Comparison of ENCODE assay signal across 29 cellular contexts in genomic region chr6:119176445-119176844, GRCh38.
"Had no signal": no experiment of that assay in that cellular context is flagged by ENCODE, and none has a peak within 500 bp of the region (broad histone marks: within the 10 kb centered on the region; RNA-seq: fewer than 3 reads in every experiment).

No MANE protein-coding gene starts in this region.

- H3K4me3 ChIP-seq: neural progenitor cell, ovary, psoas muscle, skin epidermis, stomach, suprapubic skin, testis, tibial artery, transverse colon, upper lobe of left lung, vagina had no signal

- H3K4me2 ChIP-seq: neural progenitor cell had no signal

- H3K79me2 ChIP-seq: parathyroid adenoma had no signal

- H3K9ac ChIP-seq: neural progenitor cell, parathyroid adenoma had no signal

- H3K27me3 Mint-ChIP-seq: naive thymus-derived CD4-positive, alpha-beta T cell; progenitor cell of endocrine pancreas; stimulated activated naive B cell treated with anti-CD40 and anti-IgM and Interleukin-4, amounts not matched to agents 10 μg/mL and 1 μg/mL and 100 μg/mL, for 72 hours; stimulated activated naive CD8-positive, alpha-beta T cell treated with anti-CD3 and anti-CD28 coated beads, Interleukin-15, Interleukin-2, amounts not matched to agents 100 ng/mL and 50 ng/mL, for 24 hours had no signal

- H2AFZ ChIP-seq: neural progenitor cell, parathyroid adenoma had no signal

- H3K27me3 ChIP-seq: neural progenitor cell, ovary, stomach, suprapubic skin, testis, tibial artery, transverse colon, upper lobe of left lung, vagina had no signal

- H3K4me1 Mint-ChIP-seq: nephron; neural progenitor cell; stimulated activated naive B cell treated with anti-CD40 and anti-IgM and Interleukin-4, amounts not matched to agents 10 μg/mL and 1 μg/mL and 100 μg/mL, for 72 hours had no signal

- H3K4me1 ChIP-seq: neural progenitor cell, psoas muscle, testis, transverse colon, vagina had no signal

- H3K9me3 ChIP-seq: ovary, psoas muscle, stomach, suprapubic skin, testis, tibial artery, transverse colon, upper lobe of left lung, vagina had no signal

- H3K27ac ChIP-seq: neural progenitor cell, ovary, parathyroid adenoma, psoas muscle, stomach, suprapubic skin, testis, tibial artery, transverse colon, upper lobe of left lung, vagina had no signal

- ATAC-seq: naive thymus-derived CD4-positive, alpha-beta T cell; natural killer cell; psoas muscle; right cardiac atrium; sciatic nerve; stimulated activated effector memory CD8-positive, alpha-beta T cell treated with anti-CD3 and anti-CD28 coated beads, Interleukin-12 subunit alpha, Interleukin-12 subunit beta, amount 100 ng/mL, for 72 hours; stimulated activated naive B cell treated with anti-CD40 and anti-IgM and Interleukin-4, amounts not matched to agents 10 μg/mL and 1 μg/mL and 100 μg/mL, for 72 hours had no signal

- H3K36me3 ChIP-seq: neural progenitor cell, ovary, vagina had no signal

- H3K36me3 Mint-ChIP-seq: neural progenitor cell had no signal

- H3K9me3 Mint-ChIP-seq: naive thymus-derived CD4-positive, alpha-beta T cell; natural killer cell; nephron; neural progenitor cell; stimulated activated effector memory CD8-positive, alpha-beta T cell treated with anti-CD3 and anti-CD28 coated beads, Interleukin-12 subunit alpha, Interleukin-12 subunit beta, amount 100 ng/mL, for 72 hours; stimulated activated naive B cell treated with anti-CD40 and anti-IgM and Interleukin-4, amounts not matched to agents 10 μg/mL and 1 μg/mL and 100 μg/mL, for 72 hours; stimulated activated naive CD8-positive, alpha-beta T cell treated with anti-CD3 and anti-CD28 coated beads, Interleukin-15, Interleukin-2, amounts not matched to agents 100 ng/mL and 50 ng/mL, for 24 hours had no signal

- H3K4me3 Mint-ChIP-seq: naive thymus-derived CD4-positive, alpha-beta T cell; natural killer cell; nephron; neural progenitor cell; stimulated activated effector memory CD8-positive, alpha-beta T cell treated with anti-CD3 and anti-CD28 coated beads, Interleukin-12 subunit alpha, Interleukin-12 subunit beta, amount 100 ng/mL, for 72 hours; stimulated activated naive B cell treated with anti-CD40 and anti-IgM and Interleukin-4, amounts not matched to agents 10 μg/mL and 1 μg/mL and 100 μg/mL, for 72 hours; stimulated activated naive CD8-positive, alpha-beta T cell treated with anti-CD3 and anti-CD28 coated beads, Interleukin-15, Interleukin-2, amounts not matched to agents 100 ng/mL and 50 ng/mL, for 24 hours had no signal

- H3K27ac Mint-ChIP-seq: naive thymus-derived CD4-positive, alpha-beta T cell; natural killer cell; neural progenitor cell; progenitor cell of endocrine pancreas; stimulated activated effector memory CD8-positive, alpha-beta T cell treated with anti-CD3 and anti-CD28 coated beads, Interleukin-12 subunit alpha, Interleukin-12 subunit beta, amount 100 ng/mL, for 72 hours; stimulated activated naive B cell treated with anti-CD40 and anti-IgM and Interleukin-4, amounts not matched to agents 10 μg/mL and 1 μg/mL and 100 μg/mL, for 72 hours; stimulated activated naive CD8-positive, alpha-beta T cell treated with anti-CD3 and anti-CD28 coated beads, Interleukin-15, Interleukin-2, amounts not matched to agents 100 ng/mL and 50 ng/mL, for 24 hours had no signal

- DNase-seq: naive thymus-derived CD4-positive, alpha-beta T cell; natural killer cell; occipital lobe; ovary; posterior cingulate gyrus; psoas muscle; right cardiac atrium; stimulated activated CD4-positive, alpha-beta T cell treated with anti-CD3 and anti-CD28 coated beads, Interleukin-15, amount 100 ng/mL, for 24 hours; stimulated activated CD4-positive, alpha-beta T cell treated with anti-CD3 and anti-CD28 coated beads, Interleukin-2, amount 100 ng/mL, for 24 hours; stimulated activated CD4-positive, alpha-beta T cell treated with anti-CD3 and anti-CD28 coated beads, Interleukin-2, amount 100 ng/mL, for 48 hours; stimulated activated CD4-positive, alpha-beta T cell treated with anti-CD3 and anti-CD28 coated beads, Interleukin-4, amount 100 ng/mL, for 24 hours; stimulated activated naive B cell treated with anti-CD40 and anti-IgM and Interleukin-4, amounts not matched to agents 10 μg/mL and 1 μg/mL and 100 μg/mL, for 72 hours; stimulated activated naive CD4-positive, alpha-beta T cell treated with Interleukin-2 at 50 U/mL for 16 hours; stomach; substantia nigra; testis; tibial artery; transverse colon; upper lobe of left lung had no signal
